1 cellular context compared by ENCODE assay signal in the genomic region with DNA sequence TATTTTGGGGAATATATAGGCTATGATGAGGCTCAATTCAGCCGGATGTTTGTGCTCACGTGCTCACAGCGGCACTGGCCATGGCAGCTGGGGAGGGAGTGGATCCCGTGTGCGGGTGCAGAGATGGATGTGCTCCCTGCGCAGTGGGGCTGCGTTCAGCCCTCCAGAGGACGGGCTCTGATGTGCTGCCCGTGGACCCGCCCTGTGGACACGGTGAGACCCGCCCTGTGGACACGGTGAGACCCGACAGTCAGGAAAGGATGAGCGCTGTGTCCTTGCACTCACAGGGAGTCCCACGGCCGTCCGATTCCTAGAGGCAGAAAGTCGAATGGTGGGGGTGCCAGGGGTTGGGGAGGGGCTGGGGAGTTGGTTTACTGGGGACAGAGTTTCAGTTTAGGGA.
TF ChIP-seq lines count a peak whose summit lies in the region.

No MANE protein-coding gene starts in this region.

TF ChIP-seq in HepG2, 621 proteins besides CTCF, POLR2A, EP300 and RAD21:
- TF ChIP-seq CSRNP2 (CRISPR knock-in tag; conservative IDR thresholded peaks at IDR 0.05; ENCODE audit: low read depth) (no peak), SRF (IDR thresholded peaks at IDR 0.05; ENCODE audit: low read depth, low read length) (no peak), THYN1 (CRISPR knock-in tag; IDR thresholded peaks at IDR 0.05; ENCODE audit: borderline replicate concordance, low read depth) (no peak), FIP1L1 (IDR thresholded peaks at IDR 0.05; ENCODE audit: borderline replicate concordance, insufficient read depth, low read depth, low read length) (no peak), HNF4G (IDR thresholded peaks at IDR 0.05; ENCODE audit: borderline replicate concordance, low read depth, low read length) (no peak), HNF4G (CRISPR knock-in tag; IDR thresholded peaks at IDR 0.05; ENCODE audit: borderline replicate concordance, low read depth) (no peak), ZNF619 (CRISPR knock-in tag; IDR thresholded peaks at IDR 0.05) (no peak), KAT7 (CRISPR knock-in tag; IDR thresholded peaks at IDR 0.05; ENCODE audit: borderline replicate concordance) (no peak), ZNF564 (CRISPR knock-in tag; IDR thresholded peaks at IDR 0.05) (no peak), PPARG (CRISPR knock-in tag; conservative IDR thresholded peaks at IDR 0.05) (no peak)
